1 cellular context compared by ENCODE assay signal in genomic region chr17:81393684-81394376, GRCh38.
TF ChIP-seq lines count a peak whose summit lies in the region.

No MANE protein-coding gene starts in this region.

TF ChIP-seq in K562, 482 proteins besides CTCF, POLR2A, EP300 and RAD21 (continued from another document and continues in another):
- TF ChIP-seq RREB1 (CRISPR knock-in tag; IDR thresholded peaks at IDR 0.05) = no peak
- peak; percentile 89 for TF ChIP-seq SPI1 (IDR thresholded peaks at IDR 0.05; ENCODE audit: borderline replicate concordance, low read depth, low read length)
- TF ChIP-seq ZNF282 (CRISPR knock-in tag; IDR thresholded peaks at IDR 0.05) = no peak
- TF ChIP-seq CTCFL (IDR thresholded peaks at IDR 0.05; ENCODE audit: borderline replicate concordance, insufficient read depth, low read depth, low read length, poor library complexity, severe bottlenecking) = no peak
- no peak for TF ChIP-seq ZNF134 (CRISPR knock-in tag; conservative IDR thresholded peaks at IDR 0.05)
- no peak for TF ChIP-seq ZBTB26 (CRISPR knock-in tag; IDR thresholded peaks at IDR 0.05)
- TF ChIP-seq, protein P1, sequence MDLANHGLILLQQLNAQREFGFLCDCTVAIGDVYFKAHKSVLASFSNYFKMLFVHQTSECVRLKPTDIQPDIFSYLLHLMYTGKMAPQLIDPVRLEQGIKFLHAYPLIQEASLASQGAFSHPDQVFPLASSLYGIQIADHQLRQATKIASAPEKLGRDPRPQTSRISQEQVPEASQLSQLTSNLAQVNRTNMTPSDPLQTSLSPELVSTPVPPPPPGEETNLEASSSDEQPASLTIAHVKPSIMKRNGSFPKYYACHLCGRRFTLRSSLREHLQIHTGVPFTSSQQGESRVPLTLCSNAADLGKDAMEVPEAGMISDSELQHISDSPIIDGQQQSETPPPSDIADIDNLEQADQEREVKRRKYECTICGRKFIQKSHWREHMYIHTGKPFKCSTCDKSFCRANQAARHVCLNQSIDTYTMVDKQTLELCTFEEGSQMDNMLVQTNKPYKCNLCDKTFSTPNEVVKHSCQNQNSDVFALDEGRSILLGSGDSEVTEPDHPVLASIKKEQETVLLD (IDR thresholded peaks at IDR 0.05) = peak; percentile 66; the same call in 1 of the 2 replicates
- no peak for TF ChIP-seq CREBBP (IDR thresholded peaks at IDR 0.05; ENCODE audit: low read depth, low read length)
- TF ChIP-seq NCOA4 (IDR thresholded peaks at IDR 0.05; ENCODE audit: partially characterized antibody) = no peak
- TF ChIP-seq HLTF (IDR thresholded peaks at IDR 0.05) = no peak
- TF ChIP-seq, protein P2, sequence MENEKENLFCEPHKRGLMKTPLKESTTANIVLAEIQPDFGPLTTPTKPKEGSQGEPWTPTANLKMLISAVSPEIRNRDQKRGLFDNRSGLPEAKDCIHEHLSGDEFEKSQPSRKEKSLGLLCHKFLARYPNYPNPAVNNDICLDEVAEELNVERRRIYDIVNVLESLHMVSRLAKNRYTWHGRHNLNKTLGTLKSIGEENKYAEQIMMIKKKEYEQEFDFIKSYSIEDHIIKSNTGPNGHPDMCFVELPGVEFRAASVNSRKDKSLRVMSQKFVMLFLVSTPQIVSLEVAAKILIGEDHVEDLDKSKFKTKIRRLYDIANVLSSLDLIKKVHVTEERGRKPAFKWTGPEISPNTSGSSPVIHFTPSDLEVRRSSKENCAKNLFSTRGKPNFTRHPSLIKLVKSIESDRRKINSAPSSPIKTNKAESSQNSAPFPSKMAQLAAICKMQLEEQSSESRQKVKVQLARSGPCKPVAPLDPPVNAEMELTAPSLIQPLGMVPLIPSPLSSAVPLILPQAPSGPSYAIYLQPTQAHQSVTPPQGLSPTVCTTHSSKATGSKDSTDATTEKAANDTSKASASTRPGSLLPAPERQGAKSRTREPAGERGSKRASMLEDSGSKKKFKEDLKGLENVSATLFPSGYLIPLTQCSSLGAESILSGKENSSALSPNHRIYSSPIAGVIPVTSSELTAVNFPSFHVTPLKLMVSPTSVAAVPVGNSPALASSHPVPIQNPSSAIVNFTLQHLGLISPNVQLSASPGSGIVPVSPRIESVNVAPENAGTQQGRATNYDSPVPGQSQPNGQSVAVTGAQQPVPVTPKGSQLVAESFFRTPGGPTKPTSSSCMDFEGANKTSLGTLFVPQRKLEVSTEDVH (IDR thresholded peaks at IDR 0.05; ENCODE audit: low read depth, partially characterized antibody) = peak; percentile 38
- TF ChIP-seq KAT2B (IDR thresholded peaks at IDR 0.05; ENCODE audit: low read depth, low read length) = no peak
- TF ChIP-seq ATF4 (CRISPR knock-in tag; IDR thresholded peaks at IDR 0.05) = no peak
- peak; percentile 77; the same call in 1 of the 2 replicates for TF ChIP-seq KDM2B (CRISPR knock-in tag; IDR thresholded peaks at IDR 0.05)
- 0 out of 2 replicates have a peak, but pooled peaks have one; percentile 14 for TF ChIP-seq ZSCAN32 (CRISPR knock-in tag; IDR thresholded peaks at IDR 0.05)
- TF ChIP-seq ZNF174 (CRISPR knock-in tag; IDR thresholded peaks at IDR 0.05) = 0 out of 2 replicates have a peak, but pooled peaks have one; percentile 44
- peak; percentile 78 for TF ChIP-seq EGR1 (conservative IDR thresholded peaks at IDR 0.05)
- peak; percentile 41; the same call in 1 of the 2 replicates for TF ChIP-seq TCF3 (CRISPR knock-in tag; IDR thresholded peaks at IDR 0.05)
- no peak for TF ChIP-seq SMAD2 (IDR thresholded peaks at IDR 0.05; ENCODE audit: low read depth, low read length)
- TF ChIP-seq, protein P3, sequence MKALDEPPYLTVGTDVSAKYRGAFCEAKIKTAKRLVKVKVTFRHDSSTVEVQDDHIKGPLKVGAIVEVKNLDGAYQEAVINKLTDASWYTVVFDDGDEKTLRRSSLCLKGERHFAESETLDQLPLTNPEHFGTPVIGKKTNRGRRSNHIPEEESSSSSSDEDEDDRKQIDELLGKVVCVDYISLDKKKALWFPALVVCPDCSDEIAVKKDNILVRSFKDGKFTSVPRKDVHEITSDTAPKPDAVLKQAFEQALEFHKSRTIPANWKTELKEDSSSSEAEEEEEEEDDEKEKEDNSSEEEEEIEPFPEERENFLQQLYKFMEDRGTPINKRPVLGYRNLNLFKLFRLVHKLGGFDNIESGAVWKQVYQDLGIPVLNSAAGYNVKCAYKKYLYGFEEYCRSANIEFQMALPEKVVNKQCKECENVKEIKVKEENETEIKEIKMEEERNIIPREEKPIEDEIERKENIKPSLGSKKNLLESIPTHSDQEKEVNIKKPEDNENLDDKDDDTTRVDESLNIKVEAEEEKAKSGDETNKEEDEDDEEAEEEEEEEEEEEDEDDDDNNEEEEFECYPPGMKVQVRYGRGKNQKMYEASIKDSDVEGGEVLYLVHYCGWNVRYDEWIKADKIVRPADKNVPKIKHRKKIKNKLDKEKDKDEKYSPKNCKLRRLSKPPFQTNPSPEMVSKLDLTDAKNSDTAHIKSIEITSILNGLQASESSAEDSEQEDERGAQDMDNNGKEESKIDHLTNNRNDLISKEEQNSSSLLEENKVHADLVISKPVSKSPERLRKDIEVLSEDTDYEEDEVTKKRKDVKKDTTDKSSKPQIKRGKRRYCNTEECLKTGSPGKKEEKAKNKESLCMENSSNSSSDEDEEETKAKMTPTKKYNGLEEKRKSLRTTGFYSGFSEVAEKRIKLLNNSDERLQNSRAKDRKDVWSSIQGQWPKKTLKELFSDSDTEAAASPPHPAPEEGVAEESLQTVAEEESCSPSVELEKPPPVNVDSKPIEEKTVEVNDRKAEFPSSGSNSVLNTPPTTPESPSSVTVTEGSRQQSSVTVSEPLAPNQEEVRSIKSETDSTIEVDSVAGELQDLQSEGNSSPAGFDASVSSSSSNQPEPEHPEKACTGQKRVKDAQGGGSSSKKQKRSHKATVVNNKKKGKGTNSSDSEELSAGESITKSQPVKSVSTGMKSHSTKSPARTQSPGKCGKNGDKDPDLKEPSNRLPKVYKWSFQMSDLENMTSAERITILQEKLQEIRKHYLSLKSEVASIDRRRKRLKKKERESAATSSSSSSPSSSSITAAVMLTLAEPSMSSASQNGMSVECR (CRISPR knock-in tag; IDR thresholded peaks at IDR 0.05) = peak; percentile 61; the same call in 1 of the 2 replicates
- TF ChIP-seq ELF1 (tag; IDR thresholded peaks at IDR 0.05) = 0 out of 2 replicates have a peak, but pooled peaks have one; percentile 0
- no peak for TF ChIP-seq MECOM (CRISPR knock-in tag; IDR thresholded peaks at IDR 0.05)
- peak; percentile 29; the same call in 1 of the 2 replicates for TF ChIP-seq ZKSCAN1 (IDR thresholded peaks at IDR 0.05; ENCODE audit: low read depth, low read length)
- TF ChIP-seq TFAM (CRISPR knock-in tag; conservative IDR thresholded peaks at IDR 0.05) = no peak
- TF ChIP-seq, protein P4, sequence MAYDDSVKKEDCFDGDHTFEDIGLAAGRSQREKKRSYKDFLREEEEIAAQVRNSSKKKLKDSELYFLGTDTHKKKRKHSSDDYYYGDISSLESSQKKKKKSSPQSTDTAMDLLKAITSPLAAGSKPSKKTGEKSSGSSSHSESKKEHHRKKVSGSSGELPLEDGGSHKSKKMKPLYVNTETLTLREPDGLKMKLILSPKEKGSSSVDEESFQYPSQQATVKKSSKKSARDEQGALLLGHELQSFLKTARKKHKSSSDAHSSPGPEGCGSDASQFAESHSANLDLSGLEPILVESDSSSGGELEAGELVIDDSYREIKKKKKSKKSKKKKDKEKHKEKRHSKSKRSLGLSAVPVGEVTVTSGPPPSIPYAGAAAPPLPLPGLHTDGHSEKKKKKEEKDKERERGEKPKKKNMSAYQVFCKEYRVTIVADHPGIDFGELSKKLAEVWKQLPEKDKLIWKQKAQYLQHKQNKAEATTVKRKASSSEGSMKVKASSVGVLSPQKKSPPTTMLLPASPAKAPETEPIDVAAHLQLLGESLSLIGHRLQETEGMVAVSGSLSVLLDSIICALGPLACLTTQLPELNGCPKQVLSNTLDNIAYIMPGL (CRISPR knock-in tag; IDR thresholded peaks at IDR 0.05) = peak; percentile 77
- TF ChIP-seq FUS (optimal IDR thresholded peaks at IDR 0.05; ENCODE audit: low read depth, low read length) = no peak
- TF ChIP-seq XRCC3 (IDR thresholded peaks at IDR 0.05) = no peak
- TF ChIP-seq YY1 (IDR thresholded peaks at IDR 0.05; ENCODE audit: borderline replicate concordance in 1 of 3, control insufficient read depth in 1 of 3, extremely low read depth in 1 of 3, insufficient read depth in 3 of 3, insufficient read length in 1 of 3, insufficient replicate concordance in 2 of 3, low read depth in 1 of 3, low read length in 2 of 3) = peak in 2 of 3 experiments; percentile 40 to 61
- no peak for TF ChIP-seq RUNX1 (IDR thresholded peaks at IDR 0.05; ENCODE audit: low read depth)
- TF ChIP-seq NONO (IDR thresholded peaks at IDR 0.05; ENCODE audit: low read depth in 2 of 2, low read length in 1 of 2) = peak in 1 of 2 experiments; percentile 65; a peak in 2 of 4 replicates
- no peak for TF ChIP-seq NR4A1 (CRISPR knock-in tag; IDR thresholded peaks at IDR 0.05)
- TF ChIP-seq NR4A1 (tag; IDR thresholded peaks at IDR 0.05) = no peak
- TF ChIP-seq E2F5 (CRISPR knock-in tag; IDR thresholded peaks at IDR 0.05) = no peak
- TF ChIP-seq ZBED1 (IDR thresholded peaks at IDR 0.05) = 0 out of 2 replicates have a peak, but pooled peaks have one; percentile 62
- TF ChIP-seq GATA2 (CRISPR knock-in tag; IDR thresholded peaks at IDR 0.05) = peak; percentile 100
- TF ChIP-seq ZFPM2 (CRISPR knock-in tag; IDR thresholded peaks at IDR 0.05) = no peak
- no peak for TF ChIP-seq YBX1 (IDR thresholded peaks at IDR 0.05)
